8 cellular contexts compared by ENCODE assay signal in genomic region chr19:35693835-35694599, GRCh38. TPM values are rescaled to one million over a fixed set of nuclear protein-coding genes. Genes with fewer than 3 reads are reported as not detected.
DNase-seq lines count a peak whose midpoint lies in the region; ATAC-seq and TF ChIP-seq lines count a peak whose summit lies in the region.

No MANE protein-coding gene starts in this region.

- H3K36me3 Mint-ChIP-seq in memory B cell, result no peaks in the 10 kb centered on the region

- no peak overlapping the region for H3K27ac Mint-ChIP-seq in memory B cell

- H3K4me1 Mint-ChIP-seq in memory B cell, result peaks cover 3% of the 10 kb centered on the region

- no peak overlapping the region for H3K4me3 Mint-ChIP-seq in memory B cell

- H3K9me3 Mint-ChIP-seq in memory B cell, result no peaks in the 10 kb centered on the region

- H3K4me3 ChIP-seq in HL-60 (replicated peaks; ENCODE audit: insufficient read depth, low read length) (no peak overlapping the region), dorsolateral prefrontal cortex (peak overlapping the region in 5 of 59 donors; percentile 4 to 26 (median 20))

- TF ChIP-seq CTCF in HL-60 (IDR thresholded peaks at IDR 0.05; ENCODE audit: insufficient read depth, low read length) (peak; percentile 99), dorsolateral prefrontal cortex (IDR thresholded peaks at IDR 0.05 in 54 of 56, conservative IDR thresholded peaks at IDR 0.05 in 2 of 56; ENCODE audit: low read depth in 1 of 56, partially characterized antibody in 56 of 56) (peak; percentile 85 to 100 (median 96))

- no peaks in the 10 kb centered on the region for H3K27me3 Mint-ChIP-seq in memory B cell

- ATAC-seq in GM19438 (IDR thresholded peaks at IDR 0.05; ENCODE audit: low read depth, unreplicated experiment) (peak; percentile 72), memory B cell (ENCODE audit: low read depth) (peak; percentile 99)

- DNase-seq in CD1c-positive myeloid dendritic cell (ENCODE audit: extremely low spot score) (peak; percentile 93), HL-60 (ENCODE audit: low read depth in 1 of 2, low spot score in 1 of 2) (peak; percentile 87 to 91), NCI-H774 (lab: John Stamatoyannopoulos, UW) (peak; percentile 80), dorsolateral prefrontal cortex (peak; percentile 74 to 91 (median 86)), memory B cell (ENCODE audit: low spot score in 2 of 2) (peak; percentile 91 to 94)
- peak; percentile 82 to 91 for DNase-seq in activated CD4-positive, alpha-beta T cell treated with anti-CD3 and anti-CD28 coated beads, Interleukin-2, amount 50 U/mL, for 24 hours (ENCODE audit: low read depth in 1 of 2, low spot score in 1 of 2)
- peak; percentile 80 to 82 for DNase-seq in stimulated activated CD8-positive, alpha-beta memory T cell treated with anti-CD3 and anti-CD28 coated beads, Interleukin-2, amount 100 ng/mL, for 1 hour (ENCODE audit: low read depth in 2 of 2)

- H3K27me3 ChIP-seq in HL-60 (ENCODE audit: insufficient read depth, poor library complexity, severe bottlenecking), result peaks cover 4% of the 10 kb centered on the region
- no peaks in the 10 kb centered on the region for H3K27me3 ChIP-seq in dorsolateral prefrontal cortex

- H3K27ac ChIP-seq in HL-60 (replicated peaks), result no peak overlapping the region
- H3K27ac ChIP-seq in dorsolateral prefrontal cortex, result no peak overlapping the region

- intact Hi-C loops in dorsolateral prefrontal cortex (cut with DNase I), result loop anchor here (1.0 to 10.0 kb wide), 4 partner anchors 21 to 359 kb away; no protein-coding TSS in a partner anchor

RNA-seq across cellular contexts. Expression of gene ZBTB32, which starts 10.3 kb away (rescaled TPM):
- total RNA-seq in dorsolateral prefrontal cortex, result under 1 TPM in 1 of 120 experiments, not detected in 119; 0.54 TPM

RNA-seq across cellular contexts. Expression of gene KMT2B, which starts 23.8 kb away (rescaled TPM):
- 10 to 100 TPM; 24.7 to 47.4 (median 32.9) TPM for total RNA-seq in dorsolateral prefrontal cortex

RNA-seq across cellular contexts. Expression of gene UPK1A, which starts 27.7 kb away (rescaled TPM):
- total RNA-seq in dorsolateral prefrontal cortex, result 1 to 10 TPM in 5 of 120 experiments, under 1 TPM in 12, not detected in 103; 0.39 to 1.3 (median 0.61) TPM

RNA-seq across cellular contexts. Expression of gene COX6B1, which starts 45.9 kb away (rescaled TPM):
- 100 to 1,000 TPM; 243 to 552 (median 394) TPM for total RNA-seq in dorsolateral prefrontal cortex

RNA-seq across cellular contexts. Expression of gene IGFLR1, which starts 48.2 kb away (rescaled TPM):
- 10 to 100 TPM in 17 of 120 experiments, 1 to 10 TPM in 103; 1.6 to 16.9 (median 5.9) TPM for total RNA-seq in dorsolateral prefrontal cortex
